Comparison of ENCODE assay signal across 1 cellular context in the genomic region with DNA sequence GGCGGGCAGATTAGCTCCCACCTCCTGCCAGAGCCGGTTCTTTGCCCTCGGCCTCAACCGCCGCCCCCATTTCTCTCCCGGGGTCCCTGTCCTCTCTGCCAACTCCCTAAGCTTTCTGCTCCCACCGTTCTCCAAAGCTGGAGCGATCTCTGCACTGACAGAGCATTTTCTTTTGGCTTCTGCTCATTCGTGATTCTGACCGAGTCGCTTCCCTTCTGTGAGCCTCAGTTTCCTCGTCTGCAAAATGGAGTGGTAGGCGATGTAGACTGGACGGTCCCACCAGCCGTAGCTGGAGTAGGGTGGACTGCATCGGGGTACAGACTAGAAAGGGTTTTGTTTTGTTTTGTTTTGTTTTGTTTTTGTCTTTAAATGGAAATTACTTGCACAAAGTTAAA.
TF ChIP-seq lines count a peak whose summit lies in the region.

No MANE protein-coding gene starts in this region.

TF ChIP-seq in IMR-90, 13 proteins besides CTCF, POLR2A, EP300 and RAD21 (continued from another document):
- TF ChIP-seq, protein P1, sequence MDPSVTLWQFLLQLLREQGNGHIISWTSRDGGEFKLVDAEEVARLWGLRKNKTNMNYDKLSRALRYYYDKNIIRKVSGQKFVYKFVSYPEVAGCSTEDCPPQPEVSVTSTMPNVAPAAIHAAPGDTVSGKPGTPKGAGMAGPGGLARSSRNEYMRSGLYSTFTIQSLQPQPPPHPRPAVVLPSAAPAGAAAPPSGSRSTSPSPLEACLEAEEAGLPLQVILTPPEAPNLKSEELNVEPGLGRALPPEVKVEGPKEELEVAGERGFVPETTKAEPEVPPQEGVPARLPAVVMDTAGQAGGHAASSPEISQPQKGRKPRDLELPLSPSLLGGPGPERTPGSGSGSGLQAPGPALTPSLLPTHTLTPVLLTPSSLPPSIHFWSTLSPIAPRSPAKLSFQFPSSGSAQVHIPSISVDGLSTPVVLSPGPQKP (IDR thresholded peaks at IDR 0.05; ENCODE audit: borderline replicate concordance, low read depth, low read length), result no peak
TF ChIP-seq in IMR-90: peak in this region for 0.
